Comparison of ENCODE assay signal across 15 cellular contexts in the genomic region with DNA sequence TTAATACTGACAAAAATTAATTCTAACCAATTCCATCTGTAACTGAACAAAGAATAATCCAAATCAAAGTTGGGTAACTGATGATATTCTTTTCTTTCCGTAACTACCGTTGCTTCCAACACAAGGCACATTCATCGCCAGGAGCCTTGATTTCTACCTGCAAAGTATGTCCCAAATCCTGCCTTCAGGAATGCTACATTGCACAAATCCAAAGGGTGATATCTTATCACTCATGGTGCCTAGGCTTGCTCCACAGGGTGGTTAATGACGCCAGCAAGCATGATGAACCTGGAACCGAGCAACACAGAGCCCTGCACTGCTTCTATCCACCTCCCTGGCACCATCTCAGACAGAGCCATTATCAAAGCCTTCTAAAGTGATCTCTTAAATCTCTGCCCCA.
"Had no signal": no experiment of that assay in that cellular context is flagged by ENCODE, and none has a peak within 500 bp of the region (broad histone marks: within the 10 kb centered on the region; RNA-seq: fewer than 3 reads in every experiment).

No MANE protein-coding gene starts in this region.

- ATAC-seq: activated CD4-positive, CD25-positive, alpha-beta regulatory T cell treated with anti-CD3 and anti-CD28 coated beads, Interleukin-2, amount 50 U/mL, for 24 hours; pancreas; stimulated activated naive B cell treated with anti-CD40 and anti-IgM and Interleukin-4, amounts not matched to agents 10 μg/mL and 1 μg/mL and 100 μg/mL, for 72 hours had no signal

- H3K27ac ChIP-seq: colonic mucosa, left ventricle myocardium inferior, pancreas, sigmoid colon had no signal

- H3K4me3 Mint-ChIP-seq: activated CD4-positive, alpha-beta T cell treated with anti-CD3 and anti-CD28 coated beads, Interleukin-2, amount 10 ng/mL, durations not matched to agents 7 days and 5 days; stimulated activated naive B cell treated with anti-CD40 and anti-IgM and Interleukin-4, amounts not matched to agents 10 μg/mL and 1 μg/mL and 100 μg/mL, for 72 hours had no signal

- FAIRE-seq: pancreas, urothelium cell line had no signal

- DNase-seq: activated CD4-positive, alpha-beta T cell treated with anti-CD3 and anti-CD28 coated beads, Interleukin-2, amount 10 ng/mL, durations not matched to agents 7 days and 5 days; activated CD8-positive, alpha-beta memory T cell treated with anti-CD3 and anti-CD28 coated beads, Interleukin-2, amount 50 U/mL, for 48 hours; activated effector memory CD4-positive, alpha-beta T cell treated with Interleukin-2 at 50 U/mL for 16 hours; activated naive CD4-positive, alpha-beta T cell treated with anti-CD3 and anti-CD28 coated beads, Interleukin-2, amount 50 U/mL, for 16 hours; activated T-cell treated with anti-CD3 and anti-CD28 coated beads, Interleukin-2, amount 50 U/mL, for 48 hours; aorta; brain microvascular endothelial cell; central memory CD4-positive, alpha-beta T cell; colonic mucosa; left ventricle myocardium inferior; pancreas; sigmoid colon; stimulated activated naive B cell treated with anti-CD40 and anti-IgM and Interleukin-4, amounts not matched to agents 10 μg/mL and 1 μg/mL and 100 μg/mL, for 72 hours had no signal

- H3K4me3 ChIP-seq: colonic mucosa, left ventricle myocardium inferior, pancreas, sigmoid colon had no signal

- H3K27ac Mint-ChIP-seq: activated CD4-positive, alpha-beta T cell treated with anti-CD3 and anti-CD28 coated beads, Interleukin-2, amount 10 ng/mL, durations not matched to agents 7 days and 5 days; stimulated activated naive B cell treated with anti-CD40 and anti-IgM and Interleukin-4, amounts not matched to agents 10 μg/mL and 1 μg/mL and 100 μg/mL, for 72 hours had no signal

- H3K4me1 Mint-ChIP-seq: activated CD4-positive, alpha-beta T cell treated with anti-CD3 and anti-CD28 coated beads, Interleukin-2, amount 10 ng/mL, durations not matched to agents 7 days and 5 days; stimulated activated naive B cell treated with anti-CD40 and anti-IgM and Interleukin-4, amounts not matched to agents 10 μg/mL and 1 μg/mL and 100 μg/mL, for 72 hours had no signal

- H3K9me3 ChIP-seq: colonic mucosa, pancreas had no signal

- H3K36me3 ChIP-seq: brain microvascular endothelial cell, colonic mucosa, pancreas, sigmoid colon had no signal

- H3K27me3 ChIP-seq: brain microvascular endothelial cell, colonic mucosa, pancreas, sigmoid colon had no signal

- H3K36me3 Mint-ChIP-seq: stimulated activated naive B cell treated with anti-CD40 and anti-IgM and Interleukin-4, amounts not matched to agents 10 μg/mL and 1 μg/mL and 100 μg/mL, for 72 hours had no signal

- H3K4me1 ChIP-seq: left ventricle myocardium inferior, pancreas, sigmoid colon had no signal

- H3K27me3 Mint-ChIP-seq: activated CD4-positive, alpha-beta T cell treated with anti-CD3 and anti-CD28 coated beads, Interleukin-2, amount 10 ng/mL, durations not matched to agents 7 days and 5 days; stimulated activated naive B cell treated with anti-CD40 and anti-IgM and Interleukin-4, amounts not matched to agents 10 μg/mL and 1 μg/mL and 100 μg/mL, for 72 hours had no signal
